ENCODE assay signal across 15 cellular contexts in genomic region chr11:109859325-109859724, GRCh38.
DNase-seq lines count a peak whose midpoint lies in the region; ATAC-seq and TF ChIP-seq lines count a peak whose summit lies in the region.
"Had no signal": no experiment of that assay in that cellular context is flagged by ENCODE, and none has a peak within 500 bp of the region (broad histone marks: within the 10 kb centered on the region; RNA-seq: fewer than 3 reads in every experiment).

No MANE protein-coding gene starts in this region.

- H3K9me3 ChIP-seq in mesodermal cell (ENCODE audit: control insufficient read depth, low read length) (no peaks in the 10 kb centered on the region), Peyer's patch (no peaks in the 10 kb centered on the region)
- H3K9me3 ChIP-seq: lower lobe of right lung, sigmoid colon had no signal

- 60 to 83% methylated on average over 1 of the region's 2 CpGs for WGBS in mesodermal cell (ENCODE audit: insufficient coverage in 2 of 2), 2 experiments

- H3K27me3 ChIP-seq in Peyer's patch = no peaks in the 10 kb centered on the region
- H3K27me3 ChIP-seq: sigmoid colon had no signal

- H3K4me3 ChIP-seq in AG09309 (ENCODE audit: control insufficient read depth, low read depth, low read length) = no peak overlapping the region
- H3K4me3 ChIP-seq in choroid plexus epithelial cell (ENCODE audit: low read depth, low read length) = no peak overlapping the region
- no peak overlapping the region for H3K4me3 ChIP-seq in mesodermal cell (ENCODE audit: extremely low read depth, insufficient read depth, low read length, poor library complexity, severe bottlenecking)
- H3K4me3 ChIP-seq in Peyer's patch = no peak overlapping the region
- H3K4me3 ChIP-seq: lower lobe of right lung, PC-9, sigmoid colon had no signal

- TF ChIP-seq POLR2A in Peyer's patch (IDR thresholded peaks at IDR 0.05) = no peak

- TF ChIP-seq CTCF in AG09309 (IDR thresholded peaks at IDR 0.05; ENCODE audit: control insufficient read depth, insufficient read depth, low read depth, low read length, missing control alignments) = no peak
- no peak for TF ChIP-seq CTCF in choroid plexus epithelial cell (conservative IDR thresholded peaks at IDR 0.05; ENCODE audit: low read depth, low read length)
- no peak for TF ChIP-seq CTCF in Peyer's patch (IDR thresholded peaks at IDR 0.05)

- no peak for ATAC-seq in HG03460 (IDR thresholded peaks at IDR 0.05; ENCODE audit: unreplicated experiment)
- ATAC-seq: lower lobe of right lung had no signal

- H3K27ac ChIP-seq in mesodermal cell (ENCODE audit: low read depth, low read length, severe bottlenecking) = peak overlapping the region; percentile 72
- H3K27ac ChIP-seq in Peyer's patch = no peak overlapping the region
- H3K27ac ChIP-seq: lower lobe of right lung, PC-9, sigmoid colon had no signal

- H3K36me3 ChIP-seq in mesodermal cell (ENCODE audit: control insufficient read depth, insufficient read depth, low read length) (no peaks in the 10 kb centered on the region), Peyer's patch (no peaks in the 10 kb centered on the region)
- H3K36me3 ChIP-seq: lower lobe of right lung, sigmoid colon had no signal

- H3K4me1 ChIP-seq in mesodermal cell (ENCODE audit: control insufficient read depth, insufficient read depth, low read length, poor library complexity, severe bottlenecking) (peaks cover 7% of the 10 kb centered on the region), Peyer's patch (no peaks in the 10 kb centered on the region)
- H3K4me1 ChIP-seq: lower lobe of right lung had no signal

- DNase-seq in AG09309 (ENCODE audit: low read depth) = peak; percentile 21
- DNase-seq in LHCN-M2 (ENCODE audit: low read depth) = peak; percentile 53
- DNase-seq in choroid plexus epithelial cell (ENCODE audit: low read depth) = peak; percentile 18
- no peak for DNase-seq in pons (ENCODE audit: low spot score)
- DNase-seq in activated gamma-delta T cell (lab: John Stamatoyannopoulos, UW) = no peak
- no peak for DNase-seq in Peyer's patch
- DNase-seq: DMS 273 treated with DMSO at 0.1 percent for 48 hours, lower lobe of right lung, NCI-H2029, NCI-H526 treated with DMSO at 0.1 percent for 48 hours, PC-9, sigmoid colon, T-helper 1 cell had no signal

Comparison
In these comparisons a context has a peak if more than half of its experiments do, and no peak if none do; other contexts are left out.
1. DNase-seq: peak in AG09309 (single experiment), LHCN-M2 (single experiment) and choroid plexus epithelial cell (single experiment); none in pons (single experiment), activated gamma-delta T cell (single experiment) and Peyer's patch (0 of 3).